ENCODE assay signal across 14 cellular contexts in the genomic region with DNA sequence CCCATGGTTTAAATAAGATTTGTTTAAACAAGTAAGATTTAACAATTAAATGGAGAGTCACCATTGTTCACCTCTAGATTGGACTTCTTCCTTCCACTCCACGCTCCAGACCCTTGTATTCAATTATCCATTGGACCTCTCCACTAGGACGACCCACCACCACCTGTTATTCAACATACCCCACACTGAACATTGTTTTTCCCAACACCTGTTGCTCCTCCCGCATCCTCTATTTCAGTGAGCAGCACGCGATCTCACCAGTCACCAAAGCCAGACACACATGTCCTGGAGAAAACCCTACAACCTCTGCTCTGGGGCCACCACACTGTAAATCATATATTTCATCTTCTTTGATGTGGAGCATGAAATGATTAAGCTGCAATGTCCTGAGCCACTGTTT. TPM values are rescaled to one million over a fixed set of nuclear protein-coding genes. Genes with fewer than 3 reads are reported as not detected.
A peak's percentile ranks its signal among the peaks of the same experiment; 100 is the strongest.
DNase-seq lines count a peak whose midpoint lies in the region; ATAC-seq and TF ChIP-seq lines count a peak whose summit lies in the region.
"Had no signal": no experiment of that assay in that cellular context is flagged by ENCODE, and none has a peak within 500 bp of the region (broad histone marks: within the 10 kb centered on the region; RNA-seq: fewer than 3 reads in every experiment).

No MANE protein-coding gene starts in this region.

- TF ChIP-seq CTCF in Peyer's patch (IDR thresholded peaks at IDR 0.05): no peak

- no peak for ATAC-seq in stimulated activated memory B cell treated with anti-CD40 and anti-IgM and Interleukin-4, amounts not matched to agents 10 μg/mL and 1 μg/mL and 100 μg/mL, for 72 hours
- ATAC-seq in HG02981 (IDR thresholded peaks at IDR 0.05; ENCODE audit: unreplicated experiment): no peak

- H3K27ac Mint-ChIP-seq in activated naive CD4-positive, alpha-beta T cell treated with anti-CD3 and anti-CD28 coated beads, Interleukin-2, amount 10 ng/mL, durations not matched to agents 7 days and 5 days: peak overlapping the region; percentile 74
- H3K27ac Mint-ChIP-seq in stimulated activated memory B cell treated with anti-CD40 and anti-IgM and Interleukin-4, amounts not matched to agents 10 μg/mL and 1 μg/mL and 100 μg/mL, for 72 hours: peak overlapping the region; percentile 70

- H3K27me3 ChIP-seq in Peyer's patch: no peaks in the 10 kb centered on the region
- H3K27me3 ChIP-seq: pancreas had no signal

- H3K4me3 Mint-ChIP-seq in activated naive CD4-positive, alpha-beta T cell treated with anti-CD3 and anti-CD28 coated beads, Interleukin-2, amount 10 ng/mL, durations not matched to agents 7 days and 5 days: no peak overlapping the region
- no peak overlapping the region for H3K4me3 Mint-ChIP-seq in stimulated activated memory B cell treated with anti-CD40 and anti-IgM and Interleukin-4, amounts not matched to agents 10 μg/mL and 1 μg/mL and 100 μg/mL, for 72 hours

- no peaks in the 10 kb centered on the region for H3K9me3 ChIP-seq in Peyer's patch
- H3K9me3 ChIP-seq: left lung, pancreas had no signal

- H3K4me1 ChIP-seq in Peyer's patch: peaks cover 5 to 38% (median 10%) of the 10 kb centered on the region in 4 donors

- H3K4me1 Mint-ChIP-seq in activated naive CD4-positive, alpha-beta T cell treated with anti-CD3 and anti-CD28 coated beads, Interleukin-2, amount 10 ng/mL, durations not matched to agents 7 days and 5 days: peaks cover 40% of the 10 kb centered on the region
- H3K4me1 Mint-ChIP-seq in stimulated activated memory B cell treated with anti-CD40 and anti-IgM and Interleukin-4, amounts not matched to agents 10 μg/mL and 1 μg/mL and 100 μg/mL, for 72 hours: peaks cover 23% of the 10 kb centered on the region

- H3K9me3 Mint-ChIP-seq in activated naive CD4-positive, alpha-beta T cell treated with anti-CD3 and anti-CD28 coated beads, Interleukin-2, amount 10 ng/mL, durations not matched to agents 7 days and 5 days: no peaks in the 10 kb centered on the region
- no peaks in the 10 kb centered on the region for H3K9me3 Mint-ChIP-seq in stimulated activated memory B cell treated with anti-CD40 and anti-IgM and Interleukin-4, amounts not matched to agents 10 μg/mL and 1 μg/mL and 100 μg/mL, for 72 hours

- no peak overlapping the region for H3K4me3 ChIP-seq in Peyer's patch

- peaks cover 0 to 3% (median 0%) of the 10 kb centered on the region in 3 donors for H3K36me3 ChIP-seq in Peyer's patch
- H3K36me3 ChIP-seq: pancreas had no signal

- H3K27me3 Mint-ChIP-seq in activated naive CD4-positive, alpha-beta T cell treated with anti-CD3 and anti-CD28 coated beads, Interleukin-2, amount 10 ng/mL, durations not matched to agents 7 days and 5 days: peaks cover 17% of the 10 kb centered on the region
- H3K27me3 Mint-ChIP-seq in stimulated activated memory B cell treated with anti-CD40 and anti-IgM and Interleukin-4, amounts not matched to agents 10 μg/mL and 1 μg/mL and 100 μg/mL, for 72 hours: peaks cover 30% of the 10 kb centered on the region

- no peak for TF ChIP-seq POLR2A in Peyer's patch (IDR thresholded peaks at IDR 0.05)

- DNase-seq in activated naive CD4-positive, alpha-beta T cell treated with anti-CD3 and anti-CD28 coated beads, Interleukin-2, amount 10 ng/mL, durations not matched to agents 7 days and 5 days: no peak
- no peak for DNase-seq in activated naive CD4-positive, alpha-beta T cell (lab: John Stamatoyannopoulos, UW)
- DNase-seq in Peyer's patch: no peak
- DNase-seq in iPS-NIHi7 (ENCODE audit: extremely low spot score): peak; percentile 3
- DNase-seq in DMS53 (lab: John Stamatoyannopoulos, UW): no peak
- no peak for DNase-seq in effector CD4-positive, alpha-beta T cell
- DNase-seq: activated CD8-positive, alpha-beta memory T cell treated with anti-CD3 and anti-CD28 coated beads, Interleukin-2, amount 50 U/mL, for 4 hours; NCI-H1417 treated with DMSO at 0.1 percent for 48 hours; SHP77 had no signal

- peaks cover 18% of the 10 kb centered on the region for H3K36me3 Mint-ChIP-seq in activated naive CD4-positive, alpha-beta T cell treated with anti-CD3 and anti-CD28 coated beads, Interleukin-2, amount 10 ng/mL, durations not matched to agents 7 days and 5 days
- peaks cover 9% of the 10 kb centered on the region for H3K36me3 Mint-ChIP-seq in stimulated activated memory B cell treated with anti-CD40 and anti-IgM and Interleukin-4, amounts not matched to agents 10 μg/mL and 1 μg/mL and 100 μg/mL, for 72 hours

- peak overlapping the region in 3 of 4 donors; percentile 32 to 89 (median 88) for H3K27ac ChIP-seq in Peyer's patch

- CTCF ChIA-PET in activated naive CD4-positive, alpha-beta T cell treated with anti-CD3 and anti-CD28 coated beads, Interleukin-2, amount 10 ng/mL, durations not matched to agents 7 days and 5 days (lab: Charles Lee): interaction anchor here (0.7 to 13.5 kb wide), 7 partner anchors 11 to 126 kb away, joined by 3 to 125 read pairs (median 8); no protein-coding TSS in a partner anchor

RNA-seq across cellular contexts. Expression of gene ATP8B2, which starts 28.6 kb away (rescaled TPM):
- 10 to 100 TPM; 18.6 to 56.9 (median 31.8) TPM for total RNA-seq in Peyer's patch

RNA-seq across cellular contexts. Expression of gene AQP10, which starts 33.1 kb away (rescaled TPM):
- total RNA-seq in Peyer's patch: under 1 TPM in 1 of 4 donors, not detected in 3; 0.85 TPM
- total RNA-seq: H4 had no signal

RNA-seq across cellular contexts. Expression of gene IL6R, which starts 51.2 kb away (rescaled TPM):
- 100 to 1,000 TPM in 2 of 4 donors, 10 to 100 TPM in 2; 56.1 to 140 (median 100) TPM for total RNA-seq in Peyer's patch
